ENCODE assay signal across 21 cellular contexts in the genomic region with DNA sequence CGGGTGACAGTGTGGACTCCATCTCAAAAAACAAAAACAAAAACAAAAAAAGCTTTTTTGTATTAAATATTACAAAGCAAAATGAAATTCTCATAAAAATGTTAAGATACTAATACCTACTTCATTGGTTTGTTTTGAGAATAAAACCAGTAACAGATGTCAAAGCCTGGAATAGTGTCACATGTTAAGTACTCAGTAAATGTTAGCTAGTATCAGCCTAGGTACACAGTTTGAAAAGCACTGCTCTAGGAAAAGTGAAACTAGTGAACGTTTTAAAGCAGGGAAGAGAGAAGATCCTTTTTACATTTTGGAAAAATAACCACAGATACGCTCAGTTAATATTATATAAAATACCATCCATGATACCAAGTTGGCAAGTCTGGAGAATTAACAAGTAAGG. TPM values are rescaled to one million over a fixed set of nuclear protein-coding genes. Genes with fewer than 3 reads are reported as not detected.
DNase-seq lines count a peak whose midpoint lies in the region; ATAC-seq and TF ChIP-seq lines count a peak whose summit lies in the region.
"Had no signal": no experiment of that assay in that cellular context is flagged by ENCODE, and none has a peak within 500 bp of the region (broad histone marks: within the 10 kb centered on the region; RNA-seq: fewer than 3 reads in every experiment).

No MANE protein-coding gene starts in this region.

- DNase-seq in activated T-cell treated with anti-CD3 and anti-CD28 coated beads, Interleukin-2, amount 50 U/mL, for 4 hours = no peak
- no peak for DNase-seq in activated T-cell treated with anti-CD3 and anti-CD28 coated beads, Interleukin-2, amount 50 U/mL, for 48 hours
- DNase-seq in SK-N-MC (ENCODE audit: low read depth, low spot score) = no peak
- DNase-seq in osteocyte (ENCODE audit: extremely low spot score, unreplicated experiment) = no peak
- DNase-seq in sciatic nerve (ENCODE audit: low spot score) = no peak
- no peak for DNase-seq in NCI-H1092 (lab: John Stamatoyannopoulos, UW)
- DNase-seq: activated CD4-positive, alpha-beta T cell treated with anti-CD3 and anti-CD28 coated beads for 4 hours; activated naive CD8-positive, alpha-beta T cell treated with anti-CD3 and anti-CD28 coated beads, Interleukin-2, amount 10 ng/mL, durations not matched to agents 7 days and 5 days; foreskin melanocyte; midbrain; NCI-H146; NCI-H524 treated with DMSO at 0.1 percent for 48 hours; right cardiac atrium; stimulated activated CD4-positive, alpha-beta T cell treated with anti-CD3 and anti-CD28 coated beads, Interleukin-12 subunit alpha, Interleukin-12 subunit beta, amount 100 ng/mL, for 4 hours; stimulated activated CD4-positive, alpha-beta T cell treated with anti-CD3 and anti-CD28 coated beads, Interleukin-4, amount 100 ng/mL, for 24 hours; stimulated activated naive CD4-positive, alpha-beta T cell had no signal

- no peaks in the 10 kb centered on the region for H3K27me3 Mint-ChIP-seq in activated T-cell treated with anti-CD3 and anti-CD28 coated beads, Interleukin-2, amount 50 U/mL, for 4 hours (ENCODE audit: low read depth)
- no peaks in the 10 kb centered on the region for H3K27me3 Mint-ChIP-seq in osteocyte (ENCODE audit: unreplicated experiment)
- H3K27me3 Mint-ChIP-seq: activated naive CD8-positive, alpha-beta T cell treated with anti-CD3 and anti-CD28 coated beads, Interleukin-2, amount 10 ng/mL, durations not matched to agents 7 days and 5 days had no signal

- H3K27ac ChIP-seq in SK-N-MC = 0 out of 2 replicates have a peak overlapping the region, but pooled peaks have one; percentile 18
- H3K27ac ChIP-seq: C4-2B, KMS-11, thoracic aorta had no signal

- H3K27ac Mint-ChIP-seq in osteocyte (ENCODE audit: unreplicated experiment) = peak overlapping the region; percentile 69
- H3K27ac Mint-ChIP-seq: activated naive CD8-positive, alpha-beta T cell treated with anti-CD3 and anti-CD28 coated beads, Interleukin-2, amount 10 ng/mL, durations not matched to agents 7 days and 5 days; nephron had no signal

- TF ChIP-seq CTCF in osteocyte (IDR thresholded peaks at IDR 0.05) = no peak

- H3K4me3 Mint-ChIP-seq in activated T-cell treated with anti-CD3 and anti-CD28 coated beads, Interleukin-2, amount 50 U/mL, for 4 hours = peak overlapping the region; percentile 4
- no peak overlapping the region for H3K4me3 Mint-ChIP-seq in osteocyte (ENCODE audit: unreplicated experiment)
- H3K4me3 Mint-ChIP-seq: activated naive CD8-positive, alpha-beta T cell treated with anti-CD3 and anti-CD28 coated beads, Interleukin-2, amount 10 ng/mL, durations not matched to agents 7 days and 5 days; nephron had no signal

- no peak for ATAC-seq in activated T-cell treated with anti-CD3 and anti-CD28 coated beads, Interleukin-2, amount 50 U/mL, for 4 hours
- no peak for ATAC-seq in sciatic nerve
- ATAC-seq: right cardiac atrium had no signal

- no peaks in the 10 kb centered on the region for H3K9me3 Mint-ChIP-seq in activated T-cell treated with anti-CD3 and anti-CD28 coated beads, Interleukin-2, amount 50 U/mL, for 4 hours
- H3K9me3 Mint-ChIP-seq in osteocyte (ENCODE audit: unreplicated experiment) = no peaks in the 10 kb centered on the region
- H3K9me3 Mint-ChIP-seq: activated naive CD8-positive, alpha-beta T cell treated with anti-CD3 and anti-CD28 coated beads, Interleukin-2, amount 10 ng/mL, durations not matched to agents 7 days and 5 days had no signal

- intact Hi-C loops in sciatic nerve (cut with DNase I) = no loop called here

- peaks cover 54% of the 10 kb centered on the region for H3K36me3 ChIP-seq in SK-N-MC (ENCODE audit: insufficient read depth, low read length)
- H3K36me3 ChIP-seq in endocrine pancreas (ENCODE audit: control insufficient read depth, insufficient read depth, low read length) = no peaks in the 10 kb centered on the region
- H3K36me3 ChIP-seq: thoracic aorta had no signal

- H3K36me3 Mint-ChIP-seq in activated T-cell treated with anti-CD3 and anti-CD28 coated beads, Interleukin-2, amount 50 U/mL, for 4 hours (ENCODE audit: insufficient read depth) = peaks cover 39% of the 10 kb centered on the region
- H3K36me3 Mint-ChIP-seq in osteocyte (ENCODE audit: unreplicated experiment) = peaks cover 21% of the 10 kb centered on the region

- H3K27me3 ChIP-seq in endocrine pancreas (ENCODE audit: control insufficient read depth, insufficient read depth, low read length) = no peaks in the 10 kb centered on the region

- H3K9ac ChIP-seq in SK-N-MC (ENCODE audit: insufficient read length) (no peak overlapping the region), endocrine pancreas (ENCODE audit: control insufficient read depth, insufficient read depth, low read length) (no peak overlapping the region)
- H3K9ac ChIP-seq: KMS-11 had no signal

- peaks cover 61% of the 10 kb centered on the region for H3K4me1 Mint-ChIP-seq in activated T-cell treated with anti-CD3 and anti-CD28 coated beads, Interleukin-2, amount 50 U/mL, for 4 hours (ENCODE audit: low read depth)
- peaks cover 37% of the 10 kb centered on the region for H3K4me1 Mint-ChIP-seq in osteocyte (ENCODE audit: unreplicated experiment)

- H3K4me1 ChIP-seq in endocrine pancreas (ENCODE audit: control insufficient read depth, insufficient read depth, low read length) = peaks cover 11% of the 10 kb centered on the region

- H3K9me3 ChIP-seq in SK-N-MC (ENCODE audit: low read depth, low read length) (no peaks in the 10 kb centered on the region), endocrine pancreas (ENCODE audit: control insufficient read depth, low read length) (no peaks in the 10 kb centered on the region)
- H3K9me3 ChIP-seq: thoracic aorta had no signal

- no peak overlapping the region for H3K4me3 ChIP-seq in SK-N-MC
- peak overlapping the region; percentile 12 for H3K4me3 ChIP-seq in endocrine pancreas (ENCODE audit: control insufficient read depth, insufficient read depth, low read length)
- H3K4me3 ChIP-seq: thoracic aorta had no signal

RNA-seq across cellular contexts. Expression of gene ADAM17, which starts 37.1 kb away (rescaled TPM):
- total RNA-seq in activated T-cell treated with anti-CD3 and anti-CD28 coated beads, Interleukin-2, amount 50 U/mL, for 4 hours = 10 to 100 TPM; 19.6 to 42.0 (median 21.6) TPM
- total RNA-seq in osteocyte (36.4 and 42.2 TPM in 2 replicates), sciatic nerve (49.1 TPM)

RNA-seq across cellular contexts. Expression of gene YWHAQ, which starts 38.1 kb away (rescaled TPM):
- 100 to 1,000 TPM; 641 to 717 (median 687) TPM for total RNA-seq in activated T-cell treated with anti-CD3 and anti-CD28 coated beads, Interleukin-2, amount 50 U/mL, for 4 hours
- total RNA-seq in osteocyte = 296 and 307 TPM in 2 replicates
- 209 TPM for total RNA-seq in sciatic nerve
